ENCODE assay signal across 9 cellular contexts in the genomic region with DNA sequence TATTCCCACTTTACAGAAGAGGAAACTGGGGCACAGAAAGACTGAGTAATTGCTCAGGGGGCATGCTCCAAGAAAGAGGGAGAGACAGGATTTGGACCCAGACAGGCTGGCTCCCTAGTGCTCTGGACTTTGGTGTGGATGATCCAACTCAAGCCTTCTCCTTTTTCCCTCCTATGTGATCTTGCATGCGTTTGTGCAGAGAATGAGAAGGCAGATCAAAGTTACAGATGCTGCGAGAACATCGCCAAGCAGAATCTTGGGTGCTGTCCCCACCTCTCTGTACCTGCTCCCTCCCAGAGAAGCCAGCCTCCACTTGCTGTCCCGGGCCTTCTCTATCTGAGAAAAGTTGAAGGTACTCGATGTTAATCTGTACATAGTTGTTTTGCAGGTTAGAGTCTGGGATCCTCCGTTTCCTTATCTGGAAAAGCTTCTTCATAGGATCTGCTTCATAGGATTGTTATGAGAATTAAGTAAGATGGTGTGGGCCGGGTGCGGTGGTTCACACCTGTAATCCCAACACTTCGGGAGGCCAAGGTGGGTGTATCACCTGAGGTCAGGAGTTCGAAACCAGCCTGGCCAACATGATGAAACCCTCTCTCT. TPM values are rescaled to one million over a fixed set of nuclear protein-coding genes. Genes with fewer than 3 reads are reported as not detected.
A peak's percentile ranks its signal among the peaks of the same experiment; 100 is the strongest.
DNase-seq lines count a peak whose midpoint lies in the region; ATAC-seq, FAIRE-seq and TF ChIP-seq lines count a peak whose summit lies in the region.
"Had no signal": no experiment of that assay in that cellular context is flagged by ENCODE, and none has a peak within 500 bp of the region (broad histone marks: within the 10 kb centered on the region; RNA-seq: fewer than 3 reads in every experiment).

No MANE protein-coding gene starts in this region.

- H3K4me3 ChIP-seq in SU-DHL-6 (ENCODE audit: insufficient read depth, low read length, poor library complexity, severe bottlenecking) (peak overlapping the region; percentile 76), prostate gland (peak overlapping the region in 1 of 2 donors; percentile 95)

- peaks cover 7% of the 10 kb centered on the region for H3K27me3 Mint-ChIP-seq in endothelial cell (ENCODE audit: unreplicated experiment)

- peak overlapping the region; percentile 94 for H3K4me2 ChIP-seq in SU-DHL-6 (ENCODE audit: low read depth, low read length, poor library complexity, severe bottlenecking)

- TF ChIP-seq CTCF in SU-DHL-6 (IDR thresholded peaks at IDR 0.05; ENCODE audit: insufficient read depth, low read length, poor library complexity, severe bottlenecking) = no peak
- no peak for TF ChIP-seq CTCF in endothelial cell (IDR thresholded peaks at IDR 0.05; ENCODE audit: unreplicated experiment)
- no peak for TF ChIP-seq CTCF in prostate gland (IDR thresholded peaks at IDR 0.05)

- no peak for ATAC-seq in HG03469 (IDR thresholded peaks at IDR 0.05; ENCODE audit: unreplicated experiment)

- 84% methylated on average over 10 of the region's 10 CpGs for whole genome bisulfite sequencing in prostate gland

- H3K27me3 ChIP-seq in SU-DHL-6 (ENCODE audit: low read length) (no peaks in the 10 kb centered on the region), prostate gland (replicated peaks; ENCODE audit: insufficient read depth) (no peaks in the 10 kb centered on the region)

- no peaks in the 10 kb centered on the region for H3K36me3 Mint-ChIP-seq in endothelial cell (ENCODE audit: low read depth, unreplicated experiment)

- H3K9me3 Mint-ChIP-seq in endothelial cell (ENCODE audit: unreplicated experiment) = no peaks in the 10 kb centered on the region

- peaks cover 35% of the 10 kb centered on the region for H3F3A ChIP-seq in SU-DHL-6 (ENCODE audit: insufficient read depth)

- DNase-seq in GM12892 (ENCODE audit: insufficient read length) (no peak), endothelial cell (ENCODE audit: low spot score) (no peak), prostate gland (ENCODE audit: low spot score) (no peak), RCC 7860 (ENCODE audit: low spot score) (no peak), MV-4-11 (lab: John Stamatoyannopoulos, UW) (no peak), posterior vena cava (ENCODE audit: low spot score) (no peak)
- DNase-seq: GF-D8 had no signal

- H3K4me1 ChIP-seq in prostate gland (replicated peaks) = peaks cover 2% of the 10 kb centered on the region

- no peaks in the 10 kb centered on the region for H4K20me1 ChIP-seq in SU-DHL-6 (ENCODE audit: low read depth, low read length)

- peak overlapping the region; percentile 83 for H3K4me3 Mint-ChIP-seq in endothelial cell (ENCODE audit: unreplicated experiment)

- H3K27ac ChIP-seq in SU-DHL-6 (ENCODE audit: low read depth, low read length) (peak overlapping the region; percentile 91), prostate gland (peak overlapping the region; percentile 87 to 96)

- peak overlapping the region; percentile 80 for H3K9ac ChIP-seq in SU-DHL-6 (ENCODE audit: low read length)

- peaks cover 4% of the 10 kb centered on the region for H3K4me1 Mint-ChIP-seq in endothelial cell (ENCODE audit: unreplicated experiment)

- H3K36me3 ChIP-seq in SU-DHL-6 (ENCODE audit: low read length) (no peaks in the 10 kb centered on the region), prostate gland (no peaks in the 10 kb centered on the region)

- no peaks in the 10 kb centered on the region for H3K9me2 ChIP-seq in SU-DHL-6 (replicated peaks; ENCODE audit: insufficient read depth, low read length)

- peak overlapping the region; percentile 69 for H2AFZ ChIP-seq in SU-DHL-6 (ENCODE audit: low read depth, low read length, severe bottlenecking)

- peaks cover 28% of the 10 kb centered on the region for H3K79me2 ChIP-seq in SU-DHL-6 (ENCODE audit: insufficient read depth, low read length)

- intact Hi-C loops in prostate gland (cut with DNase I) = no loop called here
- intact Hi-C loops in posterior vena cava (cut with DNase I) = no loop called here

- no peak for TF ChIP-seq POLR2A in GM12892 (IDR thresholded peaks at IDR 0.05; ENCODE audit: low read depth, low read length)
- TF ChIP-seq POLR2A in prostate gland (IDR thresholded peaks at IDR 0.05) = no peak

- H3K9me3 ChIP-seq in SU-DHL-6 (ENCODE audit: insufficient read depth, low read length) (no peaks in the 10 kb centered on the region), prostate gland (no peaks in the 10 kb centered on the region)

- FAIRE-seq in GM12892 (lab: Jason Lieb, UNC) = peak; percentile 27
- FAIRE-seq in RCC 7860 (lab: Jason Lieb, UNC) = no peak

- peak overlapping the region; percentile 34 for H3K27ac Mint-ChIP-seq in endothelial cell (ENCODE audit: unreplicated experiment)

RNA-seq across cellular contexts. Expression of a gene that starts 10.2 kb away (rescaled TPM):
- polyA plus RNA-seq in GM12892 (2012; ENCODE audit: missing spikeins) = 13.8 TPM
- total RNA-seq in endothelial cell (ENCODE audit: unreplicated experiment) = 11.7 TPM
- 10 to 100 TPM; 23.3 to 85.7 TPM for total RNA-seq in prostate gland
- total RNA-seq in posterior vena cava = 10 to 100 TPM; 17.0 to 18.3 TPM
